16 cellular contexts compared by ENCODE assay signal in genomic region chrX:45980726-45981125, GRCh38.
A peak's percentile ranks its signal among the peaks of the same experiment; 100 is the strongest.
DNase-seq lines count a peak whose midpoint lies in the region; ATAC-seq and TF ChIP-seq lines count a peak whose summit lies in the region.
"Had no signal": no experiment of that assay in that cellular context is flagged by ENCODE, and none has a peak within 500 bp of the region (broad histone marks: within the 10 kb centered on the region; RNA-seq: fewer than 3 reads in every experiment).

No MANE protein-coding gene starts in this region.

- H3K36me3 ChIP-seq in neuronal stem cell (replicated peaks in 1 of 2; ENCODE audit: control insufficient read depth in 2 of 2, insufficient read depth in 2 of 2, low read length in 2 of 2): no peaks in the 10 kb centered on the region
- H3K36me3 ChIP-seq: BLaER1 had no signal

- no peak overlapping the region for H2BK15ac ChIP-seq in neuronal stem cell (ENCODE audit: low read length)

- H3K79me1 ChIP-seq in neuronal stem cell (ENCODE audit: low read depth, low read length): no peaks in the 10 kb centered on the region

- H3K4me2 ChIP-seq in neuronal stem cell (ENCODE audit: insufficient read depth, low read length, poor library complexity, severe bottlenecking): peak overlapping the region; percentile 2
- H3K4me2 ChIP-seq: BLaER1, GM23338 had no signal

- no peak overlapping the region for H3K14ac ChIP-seq in neuronal stem cell (ENCODE audit: low read length)

- H3K27ac ChIP-seq in neuronal stem cell (replicated peaks; ENCODE audit: low read length): no peak overlapping the region
- H3K27ac ChIP-seq: BLaER1 had no signal

- no peak overlapping the region for H2BK12ac ChIP-seq in neuronal stem cell (ENCODE audit: low read length)

- no peak for ATAC-seq in GM19324 (IDR thresholded peaks at IDR 0.05; ENCODE audit: low FRiP score, unreplicated experiment)
- ATAC-seq: GM23338, HepG2 had no signal

- TF ChIP-seq CTCF in fibroblast of pulmonary artery (IDR thresholded peaks at IDR 0.05; ENCODE audit: low read length, missing control alignments): no peak
- TF ChIP-seq CTCF in foreskin fibroblast (IDR thresholded peaks at IDR 0.05; ENCODE audit: low read depth, low read length): no peak

- no peak overlapping the region for H2BK120ac ChIP-seq in neuronal stem cell (ENCODE audit: low read depth, low read length)

- H3K9me3 ChIP-seq in neuronal stem cell (replicated peaks in 1 of 2; ENCODE audit: control insufficient read depth in 2 of 2, insufficient read depth in 1 of 2, low read depth in 1 of 2, low read length in 2 of 2): no peaks in the 10 kb centered on the region

- no CpG with 5 or more reads among the region's 2 CpGs for WGBS in neuronal stem cell (ENCODE audit: extremely low coverage in 2 of 2, insufficient read length in 2 of 2, insufficient replicate concordance in 1 of 2), 2 donors

- H3K18ac ChIP-seq in neuronal stem cell (ENCODE audit: low read length): no peak overlapping the region

- H4K91ac ChIP-seq in neuronal stem cell (ENCODE audit: low read depth, low read length, poor library complexity): no peak overlapping the region

- no peak overlapping the region for H2AFZ ChIP-seq in neuronal stem cell (ENCODE audit: low read length)
- H2AFZ ChIP-seq: GM23338 had no signal

- no peak overlapping the region for H3K9ac ChIP-seq in neuronal stem cell (ENCODE audit: low read depth, low read length, poor library complexity)
- H3K9ac ChIP-seq: BLaER1 had no signal

- DNase-seq in NCI-H226: peak; percentile 2
- peak; percentile 4 for DNase-seq in fibroblast of pulmonary artery (ENCODE audit: low read depth)
- no peak for DNase-seq in neuronal stem cell (ENCODE audit: low spot score)
- DNase-seq in iPS-NIHi11 (ENCODE audit: low spot score): no peak
- DNase-seq in foreskin fibroblast: no peak
- no peak for DNase-seq in NCI-H2107 (lab: John Stamatoyannopoulos, UW)
- DNase-seq: 8988T; CD4-positive, alpha-beta memory T cell; DMS153; DMS79; GDM1; H9 had no signal

- no peak overlapping the region for H2BK5ac ChIP-seq in neuronal stem cell (ENCODE audit: low read length)

- H3K27me3 ChIP-seq in neuronal stem cell (ENCODE audit: control insufficient read depth in 3 of 3, insufficient read depth in 3 of 3, low read depth in 1 of 3, low read length in 3 of 3): no peaks in the 10 kb centered on the region
- H3K27me3 ChIP-seq: BLaER1 had no signal

- H3K4ac ChIP-seq in neuronal stem cell (ENCODE audit: low read length): no peak overlapping the region

- H3K4me3 ChIP-seq in fibroblast of pulmonary artery (replicated peaks; ENCODE audit: low read depth, low read length): no peak overlapping the region
- H3K4me3 ChIP-seq in neuronal stem cell (ENCODE audit: low read length in 2 of 2): no peak overlapping the region
- no peak overlapping the region for H3K4me3 ChIP-seq in foreskin fibroblast (ENCODE audit: low read depth in 1 of 2, low read length in 2 of 2)
- H3K4me3 ChIP-seq: BLaER1, GM23338 had no signal

- H3K23ac ChIP-seq in neuronal stem cell (ENCODE audit: low read depth, low read length, poor library complexity): no peak overlapping the region

- H2AK5ac ChIP-seq in neuronal stem cell (ENCODE audit: low read depth, low read length): no peak overlapping the region

- peaks cover 0 to 5% of the 10 kb centered on the region in 2 donors for H3K4me1 ChIP-seq in neuronal stem cell (ENCODE audit: control insufficient read depth in 2 of 2, insufficient read depth in 1 of 2, low read depth in 1 of 2, low read length in 2 of 2)
- H3K4me1 ChIP-seq: BLaER1 had no signal

- H4K8ac ChIP-seq in neuronal stem cell (ENCODE audit: low read depth, low read length): no peak overlapping the region

Comparison
In these comparisons a context has a peak if more than half of its experiments do, and no peak if none do; other contexts are left out.
1. DNase-seq: peak in NCI-H226 (single experiment) and fibroblast of pulmonary artery (single experiment); none in neuronal stem cell (single experiment), iPS-NIHi11 (single experiment), foreskin fibroblast (0 of 2) and NCI-H2107 (single experiment).